24 cellular contexts compared by ENCODE assay signal in genomic region chr3:21142031-21142430, GRCh38.
"Had no signal": no experiment of that assay in that cellular context is flagged by ENCODE, and none has a peak within 500 bp of the region (broad histone marks: within the 10 kb centered on the region; RNA-seq: fewer than 3 reads in every experiment).

No MANE protein-coding gene starts in this region.

- H3K4me3 ChIP-seq: stomach, suprapubic skin, testis, thoracic aorta, tibial artery, tibial nerve, transverse colon, upper lobe of left lung, upper lobe of right lung, uterus, vagina had no signal

- DNase-seq: stimulated activated CD4-positive, alpha-beta T cell treated with anti-CD3 and anti-CD28 coated beads, Interleukin-1b, Interleukin-23, amount 100 ng/mL, for 48 hours; stimulated activated CD4-positive, alpha-beta T cell treated with anti-CD3 and anti-CD28 coated beads, Interleukin-2, amount 100 ng/mL, for 24 hours; stimulated activated CD4-positive, alpha-beta T cell treated with anti-CD3 and anti-CD28 coated beads, Interleukin-2, amount 100 ng/mL, for 48 hours; stimulated activated CD4-positive, alpha-beta T cell treated with anti-CD3 and anti-CD28 coated beads, Interleukin-4, amount 100 ng/mL, for 1 hour; stimulated activated CD4-positive, alpha-beta T cell treated with anti-CD3 and anti-CD28 coated beads, Interleukin-4, amount 100 ng/mL, for 4 hours; stimulated activated CD8-positive, alpha-beta memory T cell treated with anti-CD3 and anti-CD28 coated beads, Interleukin-4, amount 100 ng/mL, for 48 hours; stimulated activated naive B cell treated with anti-CD40 and anti-IgM and Interleukin-4, amounts not matched to agents 10 μg/mL and 1 μg/mL and 100 μg/mL, for 72 hours; stimulated activated naive CD4-positive, alpha-beta T cell; stimulated activated naive CD4-positive, alpha-beta T cell treated with Interleukin-2 at 50 U/mL for 16 hours; stimulated activated naive CD8-positive, alpha-beta T cell treated with anti-CD3 and anti-CD28 coated beads, Interleukin-15, amount 100 ng/mL, for 72 hours; stimulated activated naive CD8-positive, alpha-beta T cell treated with anti-CD3 and anti-CD28 coated beads, Interleukin-15, Interleukin-2, amounts not matched to agents 100 U/mL and 50 U/mL, for 24 hours; stomach; substantia nigra; testis; tibial artery; transverse colon; trophoblast cell; upper lobe of left lung; upper lobe of right lung; uterus had no signal

- H3K27ac ChIP-seq: stomach, suprapubic skin, testis, thoracic aorta, tibial artery, tibial nerve, transverse colon, upper lobe of left lung, upper lobe of right lung, uterus, vagina had no signal

- H3K4me1 ChIP-seq: stomach, suprapubic skin, testis, tibial artery, tibial nerve, transverse colon, upper lobe of left lung, upper lobe of right lung, uterus, vagina had no signal

- H3K27me3 ChIP-seq: stomach, suprapubic skin, testis, tibial artery, tibial nerve, transverse colon, upper lobe of left lung, upper lobe of right lung, uterus, vagina had no signal

- H3K36me3 ChIP-seq: stomach, suprapubic skin, thoracic aorta, tibial artery, tibial nerve, transverse colon, upper lobe of left lung, upper lobe of right lung, uterus, vagina had no signal

- H3K9me3 ChIP-seq: testis, tibial artery, upper lobe of right lung, vagina had no signal
